In the genomic region with DNA sequence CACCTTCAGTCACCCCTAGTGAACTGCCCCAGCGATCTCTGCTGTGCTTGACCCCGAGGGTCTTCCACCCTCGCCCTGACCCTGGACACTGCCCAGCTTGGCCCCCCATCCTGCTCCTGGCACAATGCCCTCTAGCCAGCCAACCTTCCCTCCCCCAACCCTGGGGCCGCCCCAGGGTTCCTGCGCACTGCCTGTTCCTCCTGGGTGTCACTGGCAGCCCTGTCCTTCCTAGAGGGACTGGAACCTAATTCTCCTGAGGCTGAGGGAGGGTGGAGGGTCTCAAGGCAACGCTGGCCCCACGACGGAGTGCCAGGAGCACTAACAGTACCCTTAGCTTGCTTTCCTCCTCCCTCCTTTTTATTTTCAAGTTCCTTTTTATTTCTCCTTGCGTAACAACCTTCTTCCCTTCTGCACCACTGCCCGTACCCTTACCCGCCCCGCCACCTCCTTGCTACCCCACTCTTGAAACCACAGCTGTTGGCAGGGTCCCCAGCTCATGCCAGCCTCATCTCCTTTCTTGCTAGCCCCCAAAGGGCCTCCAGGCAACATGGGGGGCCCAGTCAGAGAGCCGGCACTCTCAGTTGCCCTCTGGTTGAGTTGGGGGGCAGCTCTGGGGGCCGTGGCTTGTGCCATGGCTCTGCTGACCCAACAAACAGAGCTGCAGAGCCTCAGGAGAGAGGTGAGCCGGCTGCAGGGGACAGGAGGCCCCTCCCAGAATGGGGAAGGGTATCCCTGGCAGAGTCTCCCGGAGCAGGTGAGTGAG, we compare ENCODE assay signal across 8 cellular contexts. TPM values are rescaled to one million over a fixed set of nuclear protein-coding genes. Genes with fewer than 3 reads are reported as not detected.
DNase-seq lines count a peak whose midpoint lies in the region; ATAC-seq, FAIRE-seq and TF ChIP-seq lines count a peak whose summit lies in the region.

Gene TNFSF13 (plus strand): TSS at position 207 of the 763 bp plus-strand sequence. CDS start 290 bp downstream, at position 497.

- no peaks in the 10 kb centered on the region for H3K27me3 ChIP-seq in Panc1 (ENCODE audit: control insufficient read depth, insufficient read depth, low read length)
- no peaks in the 10 kb centered on the region for H3K27me3 ChIP-seq in pancreas

- CTCF ChIA-PET in Panc1 (lab: Charles Lee), result no interaction called here

- POLR2A ChIA-PET in Panc1 (lab: Charles Lee), result no interaction called here

- WGBS in pancreas, 2 donors, result 8 to 10% methylated on average over 16 of the region's 16 CpGs

- intact Hi-C loops in Panc1 (cut with micrococcal nuclease; ENCODE audit: unreplicated experiment), result no loop called here
- intact Hi-C loops in pancreas (cut with DNase I), result loop anchor here in 1 of 3 donors (10.0 kb wide), 1 partner anchor 204 kb away; the partner anchor contains the start of genes KCTD11 and TMEM95

- peaks cover 30% of the 10 kb centered on the region for H3K4me1 ChIP-seq in Panc1 (ENCODE audit: control insufficient read depth, insufficient read depth, low read length)
- peaks cover 25 to 43% (median 30%) of the 10 kb centered on the region in 3 donors for H3K4me1 ChIP-seq in pancreas

- TF ChIP-seq CTCF in Panc1 (IDR thresholded peaks at IDR 0.05) (no peak), fibroblast of mammary gland (conservative IDR thresholded peaks at IDR 0.05; ENCODE audit: control insufficient read depth, insufficient read depth, low read depth, low read length) (no peak), pancreas (IDR thresholded peaks at IDR 0.05) (no peak)

- no peak for FAIRE-seq in pancreas (lab: Jason Lieb, UNC)

- in situ Hi-C loops in Panc1 (cut with HindIII; ENCODE audit: low pct_unique_long_range_greater_than_20kb, low sequenced_read_pairs), result no loop called here

- ATAC-seq in Panc1, result no peak
- ATAC-seq in pancreas, result peak; percentile 8 to 24 (median 16)
- no peak for ATAC-seq in GM18517 (IDR thresholded peaks at IDR 0.05; ENCODE audit: unreplicated experiment)

- H3K9me3 ChIP-seq in Panc1 (ENCODE audit: control insufficient read depth, insufficient read depth, low read depth, low read length) (no peaks in the 10 kb centered on the region), pancreas (no peaks in the 10 kb centered on the region)

- peak within 1 kb of the TSS; percentile 76 for H3K27ac ChIP-seq in Panc1 (ENCODE audit: low read length)
- peak within 1 kb of the TSS; percentile 80 to 94 (median 90) for H3K27ac ChIP-seq in pancreas

- peaks cover 4% of the 10 kb centered on the region; the same call in 1 of the 2 replicates for H3K36me3 ChIP-seq in Panc1 (ENCODE audit: control insufficient read depth, insufficient read depth, low read length)
- no peaks in the 10 kb centered on the region for H3K36me3 ChIP-seq in pancreas

- peak within 1 kb of the TSS in 1 of 2 experiments; percentile 23; a peak in 2 of 4 replicates for H3K4me3 ChIP-seq in Panc1 (ENCODE audit: low read depth in 2 of 2, low read length in 2 of 2)
- H3K4me3 ChIP-seq in fibroblast of mammary gland (ENCODE audit: control insufficient read depth, low read depth, low read length), result peak within 1 kb of the TSS; percentile 7
- peak within 1 kb of the TSS; percentile 10 to 97 (median 53) for H3K4me3 ChIP-seq in pancreas

- no TSS peak for BruUV-seq in Panc1 (replicated peaks; lab: Mats Ljungman, UMichigan)

- DNase-seq in GDM1 (lab: John Stamatoyannopoulos, UW), result peak; percentile 33
- no peak for DNase-seq in Panc1 (ENCODE audit: low read depth, low spot score)
- DNase-seq in fibroblast of mammary gland (ENCODE audit: low read depth), result no peak
- peak in 5 of 6 donors; percentile 46 to 78 (median 60) for DNase-seq in pancreas
- DNase-seq in activated gamma-delta T cell (lab: John Stamatoyannopoulos, UW), result no peak
- DNase-seq in NCI-H1048 (lab: John Stamatoyannopoulos, UW), result no peak
- no peak for DNase-seq in NCI-H510A treated with DMSO at 0.1 percent for 48 hours (lab: John Stamatoyannopoulos, UW)

RNA-seq across cellular contexts. Expression of gene TNFSF13, which starts in this region (rescaled TPM):
- 2.3 TPM for total RNA-seq in Panc1 (2021; ENCODE audit: unreplicated experiment)
- 3.1 TPM for polyA plus RNA-seq in Panc1 (2012; ENCODE audit: insufficient read length)
- 10 to 100 TPM; 10.5 to 31.2 (median 15.4) TPM for total RNA-seq in pancreas
- 10 to 100 TPM; 16.9 to 17.8 TPM for polyA plus RNA-seq in pancreas

Comparison
In these comparisons a context has a peak if more than half of its experiments do, and no peak if none do; other contexts are left out.
1. DNase-seq: peak in GDM1 (single experiment) and pancreas (5 of 6); none in Panc1 (single experiment), fibroblast of mammary gland (single experiment), activated gamma-delta T cell (single experiment), NCI-H1048 (single experiment) and NCI-H510A treated with DMSO at 0.1 percent for 48 hours (single experiment).
2. ATAC-seq: peak in pancreas (4 of 4); none in Panc1 (single experiment) and GM18517 (single experiment).